In genomic region chr2:187165936-187166335, GRCh38 we compare ENCODE assay signal across 20 cellular contexts.
DNase-seq lines count a peak whose midpoint lies in the region; ATAC-seq, FAIRE-seq and TF ChIP-seq lines count a peak whose summit lies in the region.
"Had no signal": no experiment of that assay in that cellular context is flagged by ENCODE, and none has a peak within 500 bp of the region (broad histone marks: within the 10 kb centered on the region; RNA-seq: fewer than 3 reads in every experiment).

No MANE protein-coding gene starts in this region.

- no peak for TF ChIP-seq RAD21 in GM12878 (IDR thresholded peaks at IDR 0.05; ENCODE audit: insufficient read depth, low read depth, low read length)

- TF ChIP-seq EP300 in GM12878 (IDR thresholded peaks at IDR 0.05; ENCODE audit: borderline replicate concordance in 1 of 2, control insufficient read depth in 1 of 2, low read depth in 2 of 2, low read length in 2 of 2), result no peak

- H3K9ac ChIP-seq in GM12878 (ENCODE audit: control insufficient read depth, insufficient read depth, low read length), result no peak overlapping the region
- no peak overlapping the region for H3K9ac ChIP-seq in mesendoderm (ENCODE audit: low read length)
- no peak overlapping the region for H3K9ac ChIP-seq in smooth muscle cell (ENCODE audit: low read depth)

- H2BK15ac ChIP-seq in mesendoderm (replicated peaks; ENCODE audit: low read depth), result no peak overlapping the region

- H4K5ac ChIP-seq in mesendoderm (ENCODE audit: low read length), result no peak overlapping the region

- H2BK120ac ChIP-seq in mesendoderm (ENCODE audit: low read depth, low read length), result no peak overlapping the region

- ATAC-seq in HG03432 (IDR thresholded peaks at IDR 0.05; ENCODE audit: unreplicated experiment), result peak; percentile 0
- no peak for ATAC-seq in GM12878

- intact Hi-C loops in GM12878 (cut with micrococcal nuclease; ENCODE audit: unreplicated experiment), result no loop called here
- intact Hi-C loops in head of caudate nucleus (cut with DNase I), result no loop called here

- H3K27ac ChIP-seq in GM12878 (ENCODE audit: control insufficient read depth, insufficient read depth), result no peak overlapping the region
- H3K27ac ChIP-seq in mesendoderm (ENCODE audit: low read depth, low read length), result no peak overlapping the region
- peak overlapping the region; percentile 36 for H3K27ac ChIP-seq in smooth muscle cell (ENCODE audit: low read depth)

- H3K79me2 ChIP-seq in GM12878 (ENCODE audit: control insufficient read depth, insufficient read depth, low read length) (no peaks in the 10 kb centered on the region), mesendoderm (ENCODE audit: control insufficient read depth, insufficient read depth, low read length) (no peaks in the 10 kb centered on the region), smooth muscle cell (ENCODE audit: low read depth) (no peaks in the 10 kb centered on the region)

- H3K4me2 ChIP-seq in GM12878 (ENCODE audit: control insufficient read depth, insufficient read depth) (peak overlapping the region; percentile 20; the same call in 1 of the 2 replicates), mesendoderm (ENCODE audit: low read length) (no peak overlapping the region), smooth muscle cell (peak overlapping the region; percentile 56)

- H3K23ac ChIP-seq in mesendoderm (ENCODE audit: low read length), result no peak overlapping the region

- H2AK5ac ChIP-seq in mesendoderm (ENCODE audit: low read length), result no peak overlapping the region

- in situ Hi-C loops in GM12878 (cut with MboI), result no loop called here

- TF ChIP-seq CTCF in GM12878 (IDR thresholded peaks at IDR 0.05 in 2 of 3, conservative IDR thresholded peaks at IDR 0.05 in 1 of 3; ENCODE audit: control insufficient read depth in 2 of 3, extremely low read depth in 1 of 3, insufficient read depth in 1 of 3, low read depth in 3 of 3, low read length in 3 of 3), result no peak
- TF ChIP-seq CTCF in smooth muscle cell (IDR thresholded peaks at IDR 0.05; ENCODE audit: borderline replicate concordance, insufficient read depth, poor library complexity, severe bottlenecking), result no peak

- H3K79me1 ChIP-seq in mesendoderm (ENCODE audit: low read length), result no peaks in the 10 kb centered on the region

- H4K8ac ChIP-seq in mesendoderm (ENCODE audit: low read depth, low read length), result no peak overlapping the region

- no peak overlapping the region for H3K4ac ChIP-seq in mesendoderm (ENCODE audit: low read depth, low read length)

- SMC1A ChIA-PET in GM12878 (lab: Charles Lee; ENCODE audit: uncharacterized antibody, unreplicated experiment), result interaction anchor here (0.9 to 5.0 kb wide), 11 partner anchors 12 to 284 kb away, joined by 3 to 25 read pairs (median 3); partner anchors contain the start of gene CALCRL

- RAD21 ChIA-PET in GM12878 (lab: Charles Lee; ENCODE audit: unreplicated experiment), result interaction anchor here (0.9 to 2.5 kb wide), 6 partner anchors 23 to 334 kb away, joined by 3 to 10 read pairs (median 3); partner anchors contain the start of gene CALCRL

- CTCF ChIA-PET in GM12878 (lab: Yijun Ruan, JAX), result interaction anchor here (0.9 to 1.6 kb wide), 5 partner anchors 11 to 282 kb away, joined by 3 to 6 read pairs (median 3); partner anchors contain the start of gene CALCRL

- H3K56ac ChIP-seq in mesendoderm (ENCODE audit: low read length), result no peak overlapping the region

- BruUV-seq in GM12878 (replicated peaks; lab: Mats Ljungman, UMichigan), result no TSS peak

- FAIRE-seq in GM12878 (lab: Jason Lieb, UNC) (no peak), frontal cortex (lab: Jason Lieb, UNC) (no peak)
- FAIRE-seq: H54 had no signal

- no peak overlapping the region for H2BK5ac ChIP-seq in mesendoderm (ENCODE audit: low read length)

- POLR2A ChIA-PET in GM12878 (lab: Charles Lee), result interaction anchor here (1.0 kb wide), 1 partner anchor 282 kb away, joined by 4 read pairs; the partner anchor contains the start of gene CALCRL

- peaks cover 6% of the 10 kb centered on the region for H3F3A ChIP-seq in smooth muscle cell (ENCODE audit: low read depth)

- peak overlapping the region; percentile 58 for H2AFZ ChIP-seq in GM12878 (ENCODE audit: control insufficient read depth, low read depth, low read length)
- peak overlapping the region; percentile 6 for H2AFZ ChIP-seq in smooth muscle cell (ENCODE audit: low read depth)

- H4K20me1 ChIP-seq in GM12878 (ENCODE audit: control insufficient read depth, insufficient read depth) (no peaks in the 10 kb centered on the region), smooth muscle cell (ENCODE audit: low read depth) (no peaks in the 10 kb centered on the region)

- DNase-seq in GM12878 (ENCODE audit: low read depth, low spot score), result no peak
- peak; percentile 45 for DNase-seq in mesendoderm
- no peak for DNase-seq in smooth muscle cell (lab: John Stamatoyannopoulos, UW; ENCODE audit: unreplicated experiment)
- no peak for DNase-seq in head of caudate nucleus
- no peak for DNase-seq in frontal cortex (ENCODE audit: low spot score in 2 of 2)
- no peak for DNase-seq in UCSD-AML1 (lab: John Stamatoyannopoulos, UW; ENCODE audit: unreplicated experiment)
- DNase-seq: ACHN, AML-193, Caco-2, DMS153, HFFc6, IMR-90, Karpas-422, NCI-H187 treated with DMSO at 0.1 percent for 48 hours, NCI-H69, OCI-M1, RPMI8226, SIG-M5 had no signal

- H3K4me3 ChIP-seq in GM12878 (no peak overlapping the region), mesendoderm (ENCODE audit: low read length) (no peak overlapping the region), smooth muscle cell (no peak overlapping the region)

- H3K9me3 ChIP-seq in GM12878 (replicated peaks; ENCODE audit: control insufficient read depth, insufficient read depth, low read length) (no peaks in the 10 kb centered on the region; the same call in 2 of the 3 replicates), smooth muscle cell (replicated peaks; ENCODE audit: low read depth) (no peaks in the 10 kb centered on the region)
- H3K9me3 ChIP-seq: Caco-2 had no signal

- no peak for TF ChIP-seq POLR2A in GM12878 (IDR thresholded peaks at IDR 0.05; ENCODE audit: low read depth, low read length)

- H3K4me1 ChIP-seq in GM12878 (ENCODE audit: control insufficient read depth, insufficient read depth, low read length) (peaks cover 24% of the 10 kb centered on the region), mesendoderm (ENCODE audit: control insufficient read depth, low read depth, low read length) (no peaks in the 10 kb centered on the region), smooth muscle cell (ENCODE audit: low read depth) (peaks cover 10% of the 10 kb centered on the region)
- H3K4me1 ChIP-seq: Caco-2 had no signal

- no peak overlapping the region for H3K18ac ChIP-seq in mesendoderm (ENCODE audit: low read length)

- WGBS in GM12878 (ENCODE audit: insufficient coverage, insufficient replicate concordance, low lambda C conversion rate, missing lambda C conversion rate), result 0% methylated on average over 1 of the region's 1 CpG
- no CpG with 5 or more reads among the region's 1 CpG for WGBS in mesendoderm (ENCODE audit: extremely low coverage, insufficient coverage, low lambda C conversion rate)
- 25% methylated on average over 1 of the region's 1 CpG for WGBS in smooth muscle cell (ENCODE audit: low lambda C conversion rate)

- H3K36me3 ChIP-seq in GM12878 (ENCODE audit: control insufficient read depth in 2 of 2, insufficient read depth in 2 of 2, low read length in 1 of 2) (no peaks in the 10 kb centered on the region), mesendoderm (ENCODE audit: control insufficient read depth, insufficient read depth, low read length) (no peaks in the 10 kb centered on the region), smooth muscle cell (ENCODE audit: low read depth) (no peaks in the 10 kb centered on the region)

- H3K27me3 ChIP-seq in GM12878 (replicated peaks in 1 of 2; ENCODE audit: control insufficient read depth in 2 of 2, insufficient read depth in 2 of 2, low read length in 1 of 2) (no peaks in the 10 kb centered on the region), mesendoderm (ENCODE audit: insufficient read depth, low read length, poor library complexity) (no peaks in the 10 kb centered on the region), smooth muscle cell (ENCODE audit: low read depth) (no peaks in the 10 kb centered on the region)

TF ChIP-seq in GM12878, 131 proteins besides CTCF, POLR2A, EP300 and RAD21 (continues in another document):
- TF ChIP-seq NFIC (IDR thresholded peaks at IDR 0.05; ENCODE audit: low read depth, low read length), result no peak
- no peak for TF ChIP-seq ELK1 (IDR thresholded peaks at IDR 0.05; ENCODE audit: low read depth, low read length)
- TF ChIP-seq CBX3 (IDR thresholded peaks at IDR 0.05; ENCODE audit: borderline replicate concordance, low read depth), result no peak
- TF ChIP-seq MEF2B (IDR thresholded peaks at IDR 0.05; ENCODE audit: partially characterized antibody, poor library complexity, severe bottlenecking), result no peak
- no peak for TF ChIP-seq TCF3 (IDR thresholded peaks at IDR 0.05; ENCODE audit: borderline replicate concordance, insufficient read depth, low read depth, low read length)
- TF ChIP-seq SRF (IDR thresholded peaks at IDR 0.05; ENCODE audit: low read depth in 2 of 2, low read length in 2 of 2), result no peak
- TF ChIP-seq MAX (IDR thresholded peaks at IDR 0.05; ENCODE audit: low read depth, low read length), result no peak
